24 cellular contexts compared by ENCODE assay signal in the genomic region with DNA sequence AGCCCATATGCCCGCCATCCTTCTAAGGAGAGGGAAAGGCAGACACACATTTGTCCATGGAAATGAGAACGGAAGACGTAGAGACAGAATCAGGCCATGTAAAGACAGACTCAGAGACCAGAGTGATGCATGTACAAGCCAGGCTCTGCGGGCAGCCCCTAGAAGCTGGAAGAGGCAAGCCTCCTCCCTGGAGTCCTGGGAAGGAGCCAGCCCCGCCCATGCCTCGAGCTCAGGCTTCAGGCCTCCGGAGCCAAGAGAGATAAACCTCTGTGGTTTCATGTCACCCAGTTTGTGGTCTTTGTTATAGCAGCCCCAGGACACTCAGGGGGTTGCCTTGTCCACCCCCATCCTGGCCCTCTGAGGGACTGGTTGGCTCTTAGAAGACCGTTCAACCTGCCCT. TPM values are rescaled to one million over a fixed set of nuclear protein-coding genes. Genes with fewer than 3 reads are reported as not detected.
DNase-seq lines count a peak whose midpoint lies in the region; ATAC-seq and TF ChIP-seq lines count a peak whose summit lies in the region.
"Had no signal": no experiment of that assay in that cellular context is flagged by ENCODE, and none has a peak within 500 bp of the region (broad histone marks: within the 10 kb centered on the region; RNA-seq: fewer than 3 reads in every experiment).

No MANE protein-coding gene starts in this region.

- ATAC-seq in HG02642 (IDR thresholded peaks at IDR 0.05; ENCODE audit: poor library complexity, unreplicated experiment) (no peak), HG03442 (IDR thresholded peaks at IDR 0.05; ENCODE audit: unreplicated experiment) (no peak)
- ATAC-seq: activated CD8-positive, alpha-beta T cell treated with anti-CD3 and anti-CD28 coated beads, Interleukin-2, amount 10 ng/mL, durations not matched to agents 7 days and 5 days; natural killer cell treated with Interleukin-12 subunit alpha and Interleukin-12 subunit beta and Interleukin-15 and Interleukin-18, amount 100 ng/mL, for 72 hours had no signal

- DNase-seq in MG63 (peak; percentile 42), amniotic epithelial cell (ENCODE audit: low read depth) (peak; percentile 45), myocyte (ENCODE audit: low read depth) (peak; percentile 8), NCI-H146 treated with DMSO at 0.1 percent for 48 hours (lab: John Stamatoyannopoulos, UW; ENCODE audit: unreplicated experiment) (no peak)
- no peak for DNase-seq in activated CD8-positive, alpha-beta memory T cell treated with anti-CD3 and anti-CD28 coated beads for 24 hours
- DNase-seq: activated B cell treated with CpG ODN at 0.5 μM for 24 hours; activated CD8-positive, alpha-beta T cell treated with anti-CD3 and anti-CD28 coated beads, Interleukin-2, amount 10 ng/mL, durations not matched to agents 7 days and 5 days; activated naive CD4-positive, alpha-beta T cell treated with anti-CD3 and anti-CD28 coated beads, Interleukin-2, amount 50 U/mL, for 16 hours; activated T-cell treated with anti-CD3 and anti-CD28 coated beads, Interleukin-2, amount 50 U/mL, for 4 hours; Calu3; effector memory CD4-positive, alpha-beta T cell; EL; mesendoderm; MM.1S; NCI-H146; NCI-H774; SHP77; stimulated activated CD4-positive, alpha-beta T cell treated with anti-CD3 and anti-CD28 coated beads, Interleukin-4, amount 100 ng/mL, for 4 hours had no signal

- 0 out of 2 replicates have a peak, but pooled peaks cover 1% of the 10 kb centered on the region for H3K27me3 ChIP-seq in MG63

- no peaks in the 10 kb centered on the region for H3K9me3 ChIP-seq in MG63
- H3K9me3 ChIP-seq: A549 had no signal

- H3K4me3 ChIP-seq in MG63, result no peak overlapping the region
- H3K4me3 ChIP-seq: A549, smooth muscle cell had no signal

- H3K27ac ChIP-seq in 22Rv1, result peak overlapping the region; percentile 70
- H3K27ac ChIP-seq: A549 had no signal

- H3K36me3 ChIP-seq in MG63, result no peaks in the 10 kb centered on the region

- no peak for TF ChIP-seq CTCF in 22Rv1 (IDR thresholded peaks at IDR 0.05)

RNA-seq across cellular contexts. Expression of a gene that starts 11.6 kb away (rescaled TPM):
- 0.12 TPM in 1 of 2 replicates, not detected in the other for total RNA-seq in MG63 (2014; rRNA removed; shearing (Covaris generic); ENCODE audit: low replicate concordance)
- not detected in 2 replicates for total RNA-seq in myocyte
- not detected for polyA plus RNA-seq in myocyte (2012)

Comparison
In these comparisons a context has a peak if more than half of its experiments do, and no peak if none do; other contexts are left out.
1. DNase-seq: peak in MG63 (single experiment), amniotic epithelial cell (single experiment) and myocyte (single experiment); none in activated CD8-positive, alpha-beta memory T cell treated with anti-CD3 and anti-CD28 coated beads for 24 hours (single experiment) and NCI-H146 treated with DMSO at 0.1 percent for 48 hours (single experiment).